ENCODE assay signal across 1 cellular context in the genomic region with DNA sequence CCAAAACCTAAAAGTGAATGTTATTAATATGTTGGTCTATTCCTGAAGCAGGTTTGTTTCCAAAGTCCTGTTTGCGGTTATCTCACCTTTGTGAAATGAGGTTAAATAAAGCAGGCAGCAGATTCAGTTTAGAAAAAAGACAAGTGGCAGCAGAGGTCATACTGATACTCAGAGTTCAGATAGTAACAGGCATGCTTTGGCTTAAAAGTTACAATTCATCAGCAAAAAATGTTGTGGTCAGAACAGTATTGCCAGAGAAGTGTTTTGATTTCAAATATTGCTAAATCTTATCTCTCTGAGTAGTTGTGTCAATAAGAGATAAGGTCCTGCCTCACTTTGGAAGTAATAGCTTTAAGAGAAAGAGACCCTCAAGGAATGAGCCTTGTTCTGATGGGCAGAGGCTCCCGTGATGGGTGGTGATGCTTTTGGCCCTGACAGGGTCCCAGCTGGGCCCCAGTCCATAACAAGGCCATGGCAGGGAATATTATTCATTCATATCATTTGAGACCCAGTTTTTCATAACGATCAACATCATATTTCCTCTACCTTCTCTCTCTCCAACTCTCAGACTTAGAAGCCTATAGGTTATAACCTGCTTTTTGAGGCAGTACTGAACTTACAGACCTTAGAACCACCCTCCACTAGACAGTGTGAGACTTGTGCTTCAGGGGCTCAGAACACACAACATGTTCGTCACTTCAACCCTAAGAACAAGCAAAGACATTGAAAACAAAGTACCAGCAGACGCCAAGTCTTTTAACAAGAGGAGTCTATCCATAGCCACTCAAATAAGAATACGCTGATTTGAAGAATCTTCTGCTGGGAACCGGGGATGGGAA.
TF ChIP-seq lines count a peak whose summit lies in the region.

No MANE protein-coding gene starts in this region.

TF ChIP-seq in HepG2, 621 proteins besides CTCF, POLR2A, EP300 and RAD21 (continued from another document):
- TF ChIP-seq, protein P1, sequence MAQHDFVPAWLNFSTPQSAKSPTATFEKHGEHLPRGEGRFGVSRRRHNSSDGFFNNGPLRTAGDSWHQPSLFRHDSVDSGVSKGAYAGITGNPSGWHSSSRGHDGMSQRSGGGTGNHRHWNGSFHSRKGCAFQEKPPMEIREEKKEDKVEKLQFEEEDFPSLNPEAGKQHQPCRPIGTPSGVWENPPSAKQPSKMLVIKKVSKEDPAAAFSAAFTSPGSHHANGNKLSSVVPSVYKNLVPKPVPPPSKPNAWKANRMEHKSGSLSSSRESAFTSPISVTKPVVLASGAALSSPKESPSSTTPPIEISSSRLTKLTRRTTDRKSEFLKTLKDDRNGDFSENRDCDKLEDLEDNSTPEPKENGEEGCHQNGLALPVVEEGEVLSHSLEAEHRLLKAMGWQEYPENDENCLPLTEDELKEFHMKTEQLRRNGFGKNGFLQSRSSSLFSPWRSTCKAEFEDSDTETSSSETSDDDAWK (CRISPR knock-in tag; IDR thresholded peaks at IDR 0.05): no peak
- no peak for TF ChIP-seq ZBTB3 (CRISPR knock-in tag; IDR thresholded peaks at IDR 0.05; ENCODE audit: borderline replicate concordance, low read depth)
- peak; percentile 49 for TF ChIP-seq SALL1 (CRISPR knock-in tag; IDR thresholded peaks at IDR 0.05)
- TF ChIP-seq, protein P2, sequence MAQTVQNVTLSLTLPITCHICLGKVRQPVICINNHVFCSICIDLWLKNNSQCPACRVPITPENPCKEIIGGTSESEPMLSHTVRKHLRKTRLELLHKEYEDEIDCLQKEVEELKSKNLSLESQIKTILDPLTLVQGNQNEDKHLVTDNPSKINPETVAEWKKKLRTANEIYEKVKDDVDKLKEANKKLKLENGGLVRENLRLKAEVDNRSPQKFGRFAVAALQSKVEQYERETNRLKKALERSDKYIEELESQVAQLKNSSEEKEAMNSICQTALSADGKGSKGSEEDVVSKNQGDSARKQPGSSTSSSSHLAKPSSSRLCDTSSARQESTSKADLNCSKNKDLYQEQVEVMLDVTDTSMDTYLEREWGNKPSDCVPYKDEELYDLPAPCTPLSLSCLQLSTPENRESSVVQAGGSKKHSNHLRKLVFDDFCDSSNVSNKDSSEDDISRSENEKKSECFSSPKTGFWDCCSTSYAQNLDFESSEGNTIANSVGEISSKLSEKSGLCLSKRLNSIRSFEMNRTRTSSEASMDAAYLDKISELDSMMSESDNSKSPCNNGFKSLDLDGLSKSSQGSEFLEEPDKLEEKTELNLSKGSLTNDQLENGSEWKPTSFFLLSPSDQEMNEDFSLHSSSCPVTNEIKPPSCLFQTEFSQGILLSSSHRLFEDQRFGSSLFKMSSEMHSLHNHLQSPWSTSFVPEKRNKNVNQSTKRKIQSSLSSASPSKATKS (CRISPR knock-in tag; IDR thresholded peaks at IDR 0.05): no peak
- TF ChIP-seq, protein P3, sequence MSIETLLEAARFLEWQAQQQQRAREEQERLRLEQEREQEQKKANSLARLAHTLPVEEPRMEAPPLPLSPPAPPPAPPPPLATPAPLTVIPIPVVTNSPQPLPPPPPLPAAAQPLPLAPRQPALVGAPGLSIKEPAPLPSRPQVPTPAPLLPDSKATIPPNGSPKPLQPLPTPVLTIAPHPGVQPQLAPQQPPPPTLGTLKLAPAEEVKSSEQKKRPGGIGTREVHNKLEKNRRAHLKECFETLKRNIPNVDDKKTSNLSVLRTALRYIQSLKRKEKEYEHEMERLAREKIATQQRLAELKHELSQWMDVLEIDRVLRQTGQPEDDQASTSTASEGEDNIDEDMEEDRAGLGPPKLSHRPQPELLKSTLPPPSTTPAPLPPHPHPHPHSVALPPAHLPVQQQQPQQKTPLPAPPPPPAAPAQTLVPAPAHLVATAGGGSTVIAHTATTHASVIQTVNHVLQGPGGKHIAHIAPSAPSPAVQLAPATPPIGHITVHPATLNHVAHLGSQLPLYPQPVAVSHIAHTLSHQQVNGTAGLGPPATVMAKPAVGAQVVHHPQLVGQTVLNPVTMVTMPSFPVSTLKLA (IDR thresholded peaks at IDR 0.05): no peak
- TF ChIP-seq RFX1 (IDR thresholded peaks at IDR 0.05): no peak
- TF ChIP-seq, protein P4, sequence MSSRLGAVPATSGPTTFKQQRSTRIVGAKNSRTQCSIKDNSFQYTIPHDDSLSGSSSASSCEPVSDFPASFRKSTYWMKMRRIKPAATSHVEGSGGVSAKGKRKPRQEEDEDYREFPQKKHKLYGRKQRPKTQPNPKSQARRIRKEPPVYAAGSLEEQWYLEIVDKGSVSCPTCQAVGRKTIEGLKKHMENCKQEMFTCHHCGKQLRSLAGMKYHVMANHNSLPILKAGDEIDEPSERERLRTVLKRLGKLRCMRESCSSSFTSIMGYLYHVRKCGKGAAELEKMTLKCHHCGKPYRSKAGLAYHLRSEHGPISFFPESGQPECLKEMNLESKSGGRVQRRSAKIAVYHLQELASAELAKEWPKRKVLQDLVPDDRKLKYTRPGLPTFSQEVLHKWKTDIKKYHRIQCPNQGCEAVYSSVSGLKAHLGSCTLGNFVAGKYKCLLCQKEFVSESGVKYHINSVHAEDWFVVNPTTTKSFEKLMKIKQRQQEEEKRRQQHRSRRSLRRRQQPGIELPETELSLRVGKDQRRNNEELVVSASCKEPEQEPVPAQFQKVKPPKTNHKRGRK (CRISPR knock-in tag; IDR thresholded peaks at IDR 0.05): no peak
- TF ChIP-seq ZSCAN9 (CRISPR knock-in tag; IDR thresholded peaks at IDR 0.05; ENCODE audit: borderline replicate concordance): no peak
- TF ChIP-seq, protein P5, sequence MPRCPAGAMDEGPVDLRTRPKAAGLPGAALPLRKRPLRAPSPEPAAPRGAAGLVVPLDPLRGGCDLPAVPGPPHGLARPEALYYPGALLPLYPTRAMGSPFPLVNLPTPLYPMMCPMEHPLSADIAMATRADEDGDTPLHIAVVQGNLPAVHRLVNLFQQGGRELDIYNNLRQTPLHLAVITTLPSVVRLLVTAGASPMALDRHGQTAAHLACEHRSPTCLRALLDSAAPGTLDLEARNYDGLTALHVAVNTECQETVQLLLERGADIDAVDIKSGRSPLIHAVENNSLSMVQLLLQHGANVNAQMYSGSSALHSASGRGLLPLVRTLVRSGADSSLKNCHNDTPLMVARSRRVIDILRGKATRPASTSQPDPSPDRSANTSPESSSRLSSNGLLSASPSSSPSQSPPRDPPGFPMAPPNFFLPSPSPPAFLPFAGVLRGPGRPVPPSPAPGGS (CRISPR knock-in tag; IDR thresholded peaks at IDR 0.05): no peak
